Comparison of ENCODE assay signal across 1 cellular context in genomic region chr5:6135977-6136376, GRCh38.
TF ChIP-seq lines count a peak whose summit lies in the region.

No MANE protein-coding gene starts in this region.

TF ChIP-seq in GM23338, 12 proteins besides CTCF, POLR2A, EP300 and RAD21 (continued from another document):
- TF ChIP-seq REST (IDR thresholded peaks at IDR 0.05; ENCODE audit: unreplicated experiment), result no peak
- TF ChIP-seq EZH2phosphoT487 (IDR thresholded peaks at IDR 0.05; ENCODE audit: unreplicated experiment), result no peak
- TF ChIP-seq ZNF462 (CRISPR knock-in tag; IDR thresholded peaks at IDR 0.05), result no peak
TF ChIP-seq in GM23338: peak in this region for 0.
